ENCODE assay signal across 9 cellular contexts in genomic region chr18:2961828-2962227, GRCh38. TPM values are rescaled to one million over a fixed set of nuclear protein-coding genes. Genes with fewer than 3 reads are reported as not detected.
A peak's percentile ranks its signal among the peaks of the same experiment; 100 is the strongest.
DNase-seq lines count a peak whose midpoint lies in the region; ATAC-seq and TF ChIP-seq lines count a peak whose summit lies in the region.
"Had no signal": no experiment of that assay in that cellular context is flagged by ENCODE, and none has a peak within 500 bp of the region (broad histone marks: within the 10 kb centered on the region; RNA-seq: fewer than 3 reads in every experiment).

No MANE protein-coding gene starts in this region.

- no peaks in the 10 kb centered on the region for H3K27me3 Mint-ChIP-seq in activated naive CD4-positive, alpha-beta T cell treated with anti-CD3 and anti-CD28 coated beads, Interleukin-2, amount 50 U/mL, for 24 hours
- H3K27me3 Mint-ChIP-seq in activated naive CD8-positive, alpha-beta T cell treated with anti-CD3 and anti-CD28 coated beads, Interleukin-2, amount 50 U/mL, for 24 hours = no peaks in the 10 kb centered on the region

- no peak for TF ChIP-seq CTCF in right lobe of liver (IDR thresholded peaks at IDR 0.05)
- TF ChIP-seq CTCF in upper lobe of right lung (IDR thresholded peaks at IDR 0.05) = no peak

- H3K36me3 ChIP-seq in right lobe of liver (peaks cover 0 to 11% (median 2%) of the 10 kb centered on the region in 4 donors), upper lobe of right lung (no peaks in the 10 kb centered on the region)

- no peak for TF ChIP-seq POLR2A in right lobe of liver (IDR thresholded peaks at IDR 0.05)

- peaks cover 89% of the 10 kb centered on the region for H3K4me1 Mint-ChIP-seq in activated naive CD4-positive, alpha-beta T cell treated with anti-CD3 and anti-CD28 coated beads, Interleukin-2, amount 50 U/mL, for 24 hours
- peaks cover 92% of the 10 kb centered on the region for H3K4me1 Mint-ChIP-seq in activated naive CD8-positive, alpha-beta T cell treated with anti-CD3 and anti-CD28 coated beads, Interleukin-2, amount 50 U/mL, for 24 hours

- intact Hi-C loops in right lobe of liver (cut with DNase I) (no loop called here), upper lobe of right lung (cut with DNase I) (no loop called here)

- no peak overlapping the region for H3K4me3 ChIP-seq in right lobe of liver
- H3K4me3 ChIP-seq in upper lobe of right lung = no peak overlapping the region
- H3K4me3 ChIP-seq: SJSA1 had no signal

- H3K4me1 ChIP-seq in right lobe of liver = peaks cover 0 to 57% (median 13%) of the 10 kb centered on the region in 4 donors
- H3K4me1 ChIP-seq in upper lobe of right lung = peaks cover 52% of the 10 kb centered on the region

- H3K4me3 Mint-ChIP-seq in activated naive CD4-positive, alpha-beta T cell treated with anti-CD3 and anti-CD28 coated beads, Interleukin-2, amount 50 U/mL, for 24 hours = peak overlapping the region; percentile 81
- H3K4me3 Mint-ChIP-seq in activated naive CD8-positive, alpha-beta T cell treated with anti-CD3 and anti-CD28 coated beads, Interleukin-2, amount 50 U/mL, for 24 hours = peak overlapping the region; percentile 75

- H3K9me3 Mint-ChIP-seq in activated naive CD4-positive, alpha-beta T cell treated with anti-CD3 and anti-CD28 coated beads, Interleukin-2, amount 50 U/mL, for 24 hours = peaks cover 4% of the 10 kb centered on the region
- H3K9me3 Mint-ChIP-seq in activated naive CD8-positive, alpha-beta T cell treated with anti-CD3 and anti-CD28 coated beads, Interleukin-2, amount 50 U/mL, for 24 hours = no peaks in the 10 kb centered on the region

- H3K27me3 ChIP-seq in right lobe of liver (no peaks in the 10 kb centered on the region), upper lobe of right lung (no peaks in the 10 kb centered on the region)
- H3K27me3 ChIP-seq: SJSA1 had no signal

- peaks cover 13% of the 10 kb centered on the region for H3K36me3 Mint-ChIP-seq in activated naive CD4-positive, alpha-beta T cell treated with anti-CD3 and anti-CD28 coated beads, Interleukin-2, amount 50 U/mL, for 24 hours
- peaks cover 34% of the 10 kb centered on the region for H3K36me3 Mint-ChIP-seq in activated naive CD8-positive, alpha-beta T cell treated with anti-CD3 and anti-CD28 coated beads, Interleukin-2, amount 50 U/mL, for 24 hours (ENCODE audit: low read depth)

- peak; percentile 47 for ATAC-seq in activated naive CD8-positive, alpha-beta T cell treated with anti-CD3 and anti-CD28 coated beads, Interleukin-2, amount 50 U/mL, for 24 hours
- ATAC-seq in right lobe of liver = peak; percentile 3 to 32 (median 12)
- ATAC-seq in upper lobe of right lung = peak; percentile 34
- no peak for ATAC-seq in HG03139 (IDR thresholded peaks at IDR 0.05; ENCODE audit: unreplicated experiment)
- ATAC-seq in GM18858 (IDR thresholded peaks at IDR 0.05; ENCODE audit: unreplicated experiment) = no peak

- DNase-seq in activated naive CD4-positive, alpha-beta T cell treated with Interleukin-2 at 50 U/mL for 16 hours = no peak
- DNase-seq in activated naive CD8-positive, alpha-beta T cell treated with anti-CD3 and anti-CD28 coated beads, Interleukin-2, amount 50 U/mL, for 24 hours = peak; percentile 39
- no peak for DNase-seq in right lobe of liver
- no peak for DNase-seq in upper lobe of right lung
- no peak for DNase-seq in DMS 273 (lab: John Stamatoyannopoulos, UW; ENCODE audit: unreplicated experiment)

- H3K27ac Mint-ChIP-seq in activated naive CD4-positive, alpha-beta T cell treated with anti-CD3 and anti-CD28 coated beads, Interleukin-2, amount 50 U/mL, for 24 hours = peak overlapping the region; percentile 98
- H3K27ac Mint-ChIP-seq in activated naive CD8-positive, alpha-beta T cell treated with anti-CD3 and anti-CD28 coated beads, Interleukin-2, amount 50 U/mL, for 24 hours = peak overlapping the region; percentile 97

- H3K9me3 ChIP-seq in right lobe of liver (no peaks in the 10 kb centered on the region), upper lobe of right lung (no peaks in the 10 kb centered on the region)
- H3K9me3 ChIP-seq: SJSA1 had no signal

- H3K27ac ChIP-seq in right lobe of liver (peak overlapping the region; percentile 45 to 71 (median 56)), upper lobe of right lung (peak overlapping the region; percentile 33)
- H3K27ac ChIP-seq: SJSA1 had no signal

- 28% methylated on average over 5 of the region's 5 CpGs for WGBS in right lobe of liver (ENCODE audit: insufficient coverage, low coverage, low lambda C conversion rate, missing lambda C conversion rate)

RNA-seq across cellular contexts. Expression of gene LPIN2, which starts 51.1 kb away (rescaled TPM):
- total RNA-seq in right lobe of liver = 100 to 1,000 TPM in 5 of 6 experiments, 10 to 100 TPM in 1; 64.9 to 175 (median 150) TPM
- 50.7 TPM for total RNA-seq in upper lobe of right lung

Comparison
In these comparisons a context has a peak if more than half of its experiments do, and no peak if none do; other contexts are left out.
1. ATAC-seq: peak in activated naive CD8-positive, alpha-beta T cell treated with anti-CD3 and anti-CD28 coated beads, Interleukin-2, amount 50 U/mL, for 24 hours (single experiment), right lobe of liver (4 of 4) and upper lobe of right lung (single experiment); none in HG03139 (single experiment) and GM18858 (single experiment).